In genomic region chr13:29535663-29536655, GRCh38 we compare ENCODE assay signal across 22 cellular contexts. TPM values are rescaled to one million over a fixed set of nuclear protein-coding genes. Genes with fewer than 3 reads are reported as not detected.
DNase-seq lines count a peak whose midpoint lies in the region; ATAC-seq, FAIRE-seq and TF ChIP-seq lines count a peak whose summit lies in the region.
"Had no signal": no experiment of that assay in that cellular context is flagged by ENCODE, and none has a peak within 500 bp of the region (broad histone marks: within the 10 kb centered on the region; RNA-seq: fewer than 3 reads in every experiment).

No MANE protein-coding gene starts in this region.

- H3K4me2 ChIP-seq in K562 (ENCODE audit: insufficient read depth, low read length), result no peak overlapping the region
- H3K4me2 ChIP-seq in trophoblast cell (ENCODE audit: low read length), result no peak overlapping the region

- no peak overlapping the region for H2BK120ac ChIP-seq in trophoblast cell (ENCODE audit: insufficient read depth, low read length, poor library complexity)

- CTCF ChIA-PET in K562 (lab: Yijun Ruan, JAX; ENCODE audit: low intra/inter-chr PET ratio), result no interaction called here

- in situ Hi-C loops in K562 (cut with MboI), result no loop called here

- no peak overlapping the region for H3K14ac ChIP-seq in trophoblast cell (ENCODE audit: low read length)

- H3K9me3 ChIP-seq in left ventricle myocardium inferior (replicated peaks) (no peaks in the 10 kb centered on the region), T-helper 17 cell (ENCODE audit: control insufficient read depth, low read length, poor library complexity, severe bottlenecking) (no peaks in the 10 kb centered on the region), K562 (replicated peaks; ENCODE audit: control insufficient read depth, insufficient read depth, low read depth, low read length) (no peaks in the 10 kb centered on the region), trophoblast cell (ENCODE audit: insufficient read depth, low read depth, low read length) (peaks cover 2% of the 10 kb centered on the region), colonic mucosa (no peaks in the 10 kb centered on the region)
- H3K9me3 ChIP-seq: Caco-2 had no signal

- FAIRE-seq in K562 (lab: Jason Lieb, UNC), result no peak

- H3K27me3 ChIP-seq in left ventricle myocardium inferior (ENCODE audit: low read depth) (no peaks in the 10 kb centered on the region), K562 (ENCODE audit: control insufficient read depth in 2 of 2, insufficient read depth in 2 of 2, low read length in 2 of 2) (no peaks in the 10 kb centered on the region), trophoblast cell (ENCODE audit: insufficient read depth, low read length) (no peaks in the 10 kb centered on the region), colonic mucosa (no peaks in the 10 kb centered on the region)

- peak; percentile 53 for DNase-seq in cardiac septum (ENCODE audit: low spot score)
- DNase-seq in left ventricle myocardium inferior, result no peak
- DNase-seq in T-helper 17 cell, result no peak
- DNase-seq in K562 (ENCODE audit: extremely low read depth in 1 of 4, low spot score in 3 of 4), result no peak
- DNase-seq in trophoblast cell, result no peak
- DNase-seq in colonic mucosa, result no peak
- DNase-seq: Caco-2; CD4-positive, alpha-beta T cell; DMS 273 treated with DMSO at 0.1 percent for 48 hours; DMS79 treated with DMSO at 0.1 percent for 48 hours; H7; IMR-90; NCI-H1105; NCI-H2029 treated with DMSO at 0.1 percent for 48 hours; NCI-H2171; NCI-H345; NCI-H524; NCI-H774; NK-92 treated with Interleukin-12 subunit alpha and Interleukin-12 subunit beta, amount 100 ng/mL, for 24 hours had no signal

- H4K12ac ChIP-seq in trophoblast cell (ENCODE audit: low read depth, low read length), result no peak overlapping the region

- H3K36me3 Mint-ChIP-seq in T-helper 17 cell (ENCODE audit: low read depth), result peaks cover 3% of the 10 kb centered on the region

- intact Hi-C loops in cardiac septum (cut with DNase I) (no loop called here), left ventricle myocardium inferior (cut with micrococcal nuclease) (no loop called here), K562 (cut with micrococcal nuclease) (no loop called here), colonic mucosa (cut with DNase I) (no loop called here)

- H3K9me1 ChIP-seq in K562 (ENCODE audit: control insufficient read depth, insufficient read depth, low read length), result no peaks in the 10 kb centered on the region

- peaks cover 14% of the 10 kb centered on the region for H3K79me1 ChIP-seq in trophoblast cell (ENCODE audit: low read length)

- H3K27me3 Mint-ChIP-seq in T-helper 17 cell, result no peaks in the 10 kb centered on the region
- H3K27me3 Mint-ChIP-seq: CD4-positive, alpha-beta T cell had no signal

- peaks cover 17% of the 10 kb centered on the region for H3K4me1 ChIP-seq in left ventricle myocardium inferior
- no peaks in the 10 kb centered on the region for H3K4me1 ChIP-seq in K562 (replicated peaks in 1 of 2; ENCODE audit: control insufficient read depth in 2 of 2, insufficient read depth in 2 of 2, low read length in 2 of 2)
- peaks cover 36 to 47% of the 10 kb centered on the region in 2 experiments for H3K4me1 ChIP-seq in trophoblast cell (ENCODE audit: control insufficient read depth in 1 of 2, insufficient read depth in 2 of 2, low read length in 2 of 2)
- H3K4me1 ChIP-seq in colonic mucosa, result no peaks in the 10 kb centered on the region
- H3K4me1 ChIP-seq: Caco-2 had no signal

- peaks cover 4% of the 10 kb centered on the region; the same call in 1 of the 3 replicates for H3K79me2 ChIP-seq in K562 (ENCODE audit: control insufficient read depth, insufficient read depth, low read length)
- H3K79me2 ChIP-seq in trophoblast cell (ENCODE audit: control insufficient read depth, insufficient read depth, low read length, poor library complexity), result peaks cover 2% of the 10 kb centered on the region

- H2BK5ac ChIP-seq in trophoblast cell (ENCODE audit: low read depth, low read length, poor library complexity), result no peak overlapping the region

- H2AFZ ChIP-seq in K562 (ENCODE audit: low read depth, low read length) (no peak overlapping the region), trophoblast cell (ENCODE audit: insufficient read depth, low read length, poor library complexity) (no peak overlapping the region)

- H3K4me3 ChIP-seq in left ventricle myocardium inferior, result no peak overlapping the region
- no peak overlapping the region for H3K4me3 ChIP-seq in K562
- no peak overlapping the region for H3K4me3 ChIP-seq in trophoblast cell (ENCODE audit: low read depth, low read length)
- no peak overlapping the region for H3K4me3 ChIP-seq in colonic mucosa

- H3K23ac ChIP-seq in trophoblast cell (ENCODE audit: low read length), result no peak overlapping the region

- BruUV-seq in K562 (replicated peaks; lab: Mats Ljungman, UMichigan), result no TSS peak

- H4K8ac ChIP-seq in trophoblast cell (ENCODE audit: low read depth, low read length), result no peak overlapping the region

- 90% methylated on average over 12 of the region's 24 CpGs for WGBS in K562 (ENCODE audit: insufficient coverage, low coverage, missing lambda C conversion rate)
- WGBS in trophoblast cell (ENCODE audit: extremely low coverage, insufficient coverage, insufficient read length), result no CpG with 5 or more reads among the region's 24 CpGs

- TF ChIP-seq EP300 in K562 (IDR thresholded peaks at IDR 0.05; ENCODE audit: low read length), result no peak

- TF ChIP-seq RAD21 in K562 (CRISPR knock-in tag; conservative IDR thresholded peaks at IDR 0.05 in 1 of 2, IDR thresholded peaks at IDR 0.05 in 1 of 2), result no peak

- POLR2A ChIA-PET in K562 (lab: Yijun Ruan, JAX), result interaction anchor here (0.5 kb wide), 1 partner anchor 118 kb away, joined by 3 read pairs; no protein-coding TSS in a partner anchor

- no peak for TF ChIP-seq POLR2A in K562 (conservative IDR thresholded peaks at IDR 0.05)

- H3K18ac ChIP-seq in trophoblast cell (ENCODE audit: low read length), result peak overlapping the region; percentile 4

- peak overlapping the region; percentile 7 for H4K91ac ChIP-seq in trophoblast cell (ENCODE audit: low read depth, low read length)

- H3K4me3 Mint-ChIP-seq in T-helper 17 cell, result no peak overlapping the region
- H3K4me3 Mint-ChIP-seq: CD4-positive, alpha-beta T cell had no signal

- peaks cover 18% of the 10 kb centered on the region for H3K4me1 Mint-ChIP-seq in T-helper 17 cell

- TF ChIP-seq CTCF in left ventricle myocardium inferior (IDR thresholded peaks at IDR 0.05; ENCODE audit: borderline replicate concordance) (no peak), K562 (IDR thresholded peaks at IDR 0.05 in 2 of 3, conservative IDR thresholded peaks at IDR 0.05 in 1 of 3; ENCODE audit: insufficient read depth in 2 of 3, low read depth in 1 of 3, low read length in 3 of 3) (no peak), colonic mucosa (IDR thresholded peaks at IDR 0.05) (no peak)

- peak overlapping the region; percentile 21 for H3K27ac Mint-ChIP-seq in T-helper 17 cell
- H3K27ac Mint-ChIP-seq: CD4-positive, alpha-beta T cell had no signal

- peak overlapping the region; percentile 26 for H3K4ac ChIP-seq in trophoblast cell (ENCODE audit: low read depth, low read length)

- H4K20me1 ChIP-seq in K562 (replicated peaks; ENCODE audit: control insufficient read depth, insufficient read depth, low read length), result 0 out of 2 replicates have a peak, but pooled peaks cover 4% of the 10 kb centered on the region

- no peak overlapping the region for H3K9ac ChIP-seq in K562 (ENCODE audit: insufficient read depth in 1 of 2, low read depth in 2 of 2, low read length in 2 of 2)
- H3K9ac ChIP-seq in trophoblast cell (ENCODE audit: low read length), result no peak overlapping the region
- no peak overlapping the region for H3K9ac ChIP-seq in colonic mucosa (ENCODE audit: low read depth in 2 of 2, low read length in 2 of 2)

- ATAC-seq in T-helper 17 cell, result no peak
- no peak for ATAC-seq in K562
- no peak for ATAC-seq in GM21825 (IDR thresholded peaks at IDR 0.05; ENCODE audit: unreplicated experiment)
- ATAC-seq in GM19395 (IDR thresholded peaks at IDR 0.05; ENCODE audit: unreplicated experiment), result no peak
- ATAC-seq: Panc1 had no signal

- H3K36me3 ChIP-seq in left ventricle myocardium inferior (peaks cover 17% of the 10 kb centered on the region), K562 (ENCODE audit: control insufficient read depth, insufficient read depth, low read length) (peaks cover 51% of the 10 kb centered on the region; the same call in 2 of the 3 replicates), trophoblast cell (ENCODE audit: control insufficient read depth in 1 of 2, insufficient read depth in 2 of 2, low read length in 2 of 2) (peaks cover 10 to 23% of the 10 kb centered on the region in 2 experiments), colonic mucosa (no peaks in the 10 kb centered on the region)

- peak overlapping the region; percentile 19 for H2BK12ac ChIP-seq in trophoblast cell (ENCODE audit: low read length)

- H2AK5ac ChIP-seq in trophoblast cell (ENCODE audit: low read length), result no peak overlapping the region

- H3K27ac ChIP-seq in left ventricle myocardium inferior (replicated peaks) (no peak overlapping the region), K562 (ENCODE audit: extremely low read depth, low read depth, low read length) (no peak overlapping the region), trophoblast cell (ENCODE audit: low read depth, low read length) (no peak overlapping the region), colonic mucosa (no peak overlapping the region)

TF ChIP-seq in K562, 482 proteins besides CTCF, POLR2A, EP300 and RAD21 (continues in another document):
- peak; percentile 31 for TF ChIP-seq RBM22 (IDR thresholded peaks at IDR 0.05; ENCODE audit: low read depth, low read length, poor library complexity, severe bottlenecking)

RNA-seq across cellular contexts. Expression of gene SLC7A1, which starts 59.5 kb away (rescaled TPM):
- 30.7 TPM for total RNA-seq in cardiac septum
- 10.3 TPM for total RNA-seq in left ventricle myocardium inferior
- total RNA-seq in T-helper 17 cell, result 10 to 100 TPM; 15.5 to 28.3 TPM
- 52.2 and 97.5 TPM in 2 replicates for total RNA-seq in K562 (2011; cell fraction: chromatin; rRNA removed; ENCODE audit: low replicate concordance)
- 63.0 and 63.5 TPM in 2 replicates for total RNA-seq in K562 (2011; cell fraction: nucleolus; rRNA removed)
- 73.4 and 74.0 TPM in 2 replicates for total RNA-seq in K562 (2011; cell fraction: nucleoplasm; rRNA removed)
- 12.7 and 16.0 TPM in 2 replicates for total RNA-seq in K562 (2014; rRNA removed)
- 10.1 and 10.8 TPM in 2 replicates for total RNA-seq in K562 (2014; rRNA removed; fragmentation: Illumina TruSeq; extraction: Trizol)
- total RNA-seq in K562 (2015; rRNA removed; fragmentation: Illumina TruSeq; extraction: Trizol), result 7.1 and 7.5 TPM in 2 replicates
- total RNA-seq in K562 (2021), result 57.0 and 69.7 TPM in 2 replicates
- polyA plus RNA-seq in K562 (2011; rRNA removed), result 8.0 and 10.2 TPM in 2 replicates
- polyA plus RNA-seq in K562 (2011; cell fraction: cytosol; rRNA removed), result 10.2 and 10.3 TPM in 2 replicates
- 29.0 and 33.7 TPM in 2 replicates for polyA plus RNA-seq in K562 (2011; cell fraction: nucleus; rRNA removed)
- polyA plus RNA-seq in K562 (2012), result 16.6 and 30.7 TPM in 2 replicates
- polyA plus RNA-seq in K562 (2014; fragmentation: Illumina TruSeq; extraction: Trizol), result 33.3 and 35.7 TPM in 2 replicates
- polyA plus RNA-seq in K562 (2014; fragmentation: Nextera tagmentation; extraction: Ambion mirVana), result 1 to 10 TPM; 3.3 to 4.6 TPM
- 16.3 TPM in 2 replicates for polyA plus RNA-seq in K562 (2014; rRNA removed)
- 12.2 and 13.9 TPM in 2 replicates for polyA minus RNA-seq in K562 (2011; rRNA and poly(A)+ RNA removed)
- polyA minus RNA-seq in K562 (2011; cell fraction: cytosol; rRNA and poly(A)+ RNA removed), result 20.3 and 27.4 TPM in 2 replicates
- polyA minus RNA-seq in K562 (2011; cell fraction: nucleus; rRNA and poly(A)+ RNA removed), result 19.1 and 25.2 TPM in 2 replicates
- 42.5 and 45.6 TPM in 2 replicates for polyA plus RNA-seq in trophoblast cell (2013)
- 10 to 100 TPM; 52.4 to 62.8 TPM for total RNA-seq in colonic mucosa
